Comparison of ENCODE assay signal across 1 cellular context in genomic region chr1:119687391-119688079, GRCh38.
A peak's percentile ranks its signal among the peaks of the same experiment; 100 is the strongest.
TF ChIP-seq lines count a peak whose summit lies in the region.

No MANE protein-coding gene starts in this region.

TF ChIP-seq in K562, 482 proteins besides CTCF, POLR2A, EP300 and RAD21 (continued from another document):
- TF ChIP-seq PKNOX1 (IDR thresholded peaks at IDR 0.05) (no peak), CEBPB (tag; IDR thresholded peaks at IDR 0.05) (peak; percentile 52; the same call in 1 of the 2 replicates), CEBPG (CRISPR knock-in tag; IDR thresholded peaks at IDR 0.05) (no peak), CEBPG (tag; conservative IDR thresholded peaks at IDR 0.05 in 1 of 2, IDR thresholded peaks at IDR 0.05 in 1 of 2) (peak in 1 of 2 experiments; percentile 65; a peak in 3 of 4 replicates)
